24 cellular contexts compared by ENCODE assay signal in the genomic region with DNA sequence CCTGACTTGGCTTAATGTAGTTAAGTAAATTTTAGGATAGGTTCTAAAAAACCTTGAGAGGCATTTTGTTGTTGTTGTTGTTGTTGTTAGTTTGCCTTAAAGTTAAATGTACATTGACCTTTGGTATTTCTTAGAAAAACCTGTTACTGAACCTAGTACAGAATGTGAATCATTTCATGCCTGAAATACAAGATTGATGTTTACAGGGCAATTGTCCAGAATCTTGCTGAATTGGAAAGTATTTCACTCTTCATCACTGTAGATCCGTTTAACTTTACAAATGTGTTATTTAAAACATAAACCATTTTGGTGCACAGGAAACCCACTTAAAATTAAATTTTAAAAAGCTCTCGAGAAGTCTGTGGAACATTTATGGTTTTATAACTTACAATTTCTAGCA.
"Had no signal": no experiment of that assay in that cellular context is flagged by ENCODE, and none has a peak within 500 bp of the region (broad histone marks: within the 10 kb centered on the region; RNA-seq: fewer than 3 reads in every experiment).

No MANE protein-coding gene starts in this region.

- ATAC-seq: heart left ventricle; mucosa of descending colon; naive thymus-derived CD4-positive, alpha-beta T cell; natural killer cell treated with Interleukin-12 subunit alpha and Interleukin-12 subunit beta and Interleukin-15 and Interleukin-18, amount 100 ng/mL, for 72 hours; right lobe of liver; stimulated activated effector memory CD8-positive, alpha-beta T cell treated with anti-CD3 and anti-CD28 coated beads, Interleukin-12 subunit alpha, Interleukin-12 subunit beta, amount 100 ng/mL, for 72 hours; upper lobe of right lung had no signal

- H3K9me3 ChIP-seq: heart left ventricle, left ventricle myocardium inferior, mucosa of descending colon, right lobe of liver, suprapubic skin, thoracic aorta, tibial artery, upper lobe of right lung had no signal

- H3K4me3 ChIP-seq: heart left ventricle, left ventricle myocardium inferior, lung, mucosa of descending colon, right lobe of liver, skin epidermis, suprapubic skin, thoracic aorta, tibial artery, upper lobe of right lung had no signal

- H3K4me1 ChIP-seq: left ventricle myocardium inferior, right lobe of liver, upper lobe of right lung had no signal

- H3K27me3 ChIP-seq: heart left ventricle, right lobe of liver, suprapubic skin, tibial artery, upper lobe of right lung had no signal

- H3K27ac ChIP-seq: heart left ventricle, left ventricle myocardium inferior, right lobe of liver, skin epidermis, suprapubic skin, thoracic aorta, tibial artery, upper lobe of right lung had no signal

- DNase-seq: heart left ventricle; hypothalamus; immature natural killer cell; islet precursor cell; left ventricle myocardium inferior; mesendoderm; midbrain; mucosa of descending colon; naive thymus-derived CD4-positive, alpha-beta T cell; nucleus accumbens; right lobe of liver; stimulated activated CD4-positive, alpha-beta T cell treated with anti-CD3 and anti-CD28 coated beads, Interleukin-12 subunit alpha, Interleukin-12 subunit beta, amount 100 ng/mL, for 4 hours; stimulated activated CD4-positive, alpha-beta T cell treated with anti-CD3 and anti-CD28 coated beads, Interleukin-15, amount 100 ng/mL, for 24 hours; stimulated activated CD4-positive, alpha-beta T cell treated with anti-CD3 and anti-CD28 coated beads, Interleukin-4, amount 100 ng/mL, for 24 hours; stimulated activated naive CD4-positive, alpha-beta T cell; tibial artery; upper lobe of right lung had no signal

- H3K36me3 ChIP-seq: heart left ventricle, left ventricle myocardium inferior, right lobe of liver, suprapubic skin, thoracic aorta, tibial artery, upper lobe of right lung had no signal

- FAIRE-seq: urothelium cell line had no signal
